ENCODE assay signal across 18 cellular contexts in genomic region chr1:197252981-197253380, GRCh38. TPM values are rescaled to one million over a fixed set of nuclear protein-coding genes. Genes with fewer than 3 reads are reported as not detected.
"Had no signal": no experiment of that assay in that cellular context is flagged by ENCODE, and none has a peak within 500 bp of the region (broad histone marks: within the 10 kb centered on the region; RNA-seq: fewer than 3 reads in every experiment).

No MANE protein-coding gene starts in this region.

- DNase-seq: dermis blood vessel endothelial cell; foreskin keratinocyte; hippocampal formation; kidney glomerular epithelial cell; naive thymus-derived CD4-positive, alpha-beta T cell; nephron progenitor cell; small intestine; stimulated activated CD4-positive, alpha-beta T cell treated with anti-CD3 and anti-CD28 coated beads, Interleukin-12 subunit alpha, Interleukin-12 subunit beta, amount 100 ng/mL, for 4 hours; stimulated activated naive CD4-positive, alpha-beta T cell; stomach; upper lobe of left lung; uterus had no signal

- H3K4me3 Mint-ChIP-seq: naive thymus-derived CD4-positive, alpha-beta T cell; nephron progenitor cell had no signal

- H3K27ac ChIP-seq: foreskin keratinocyte, neutrophil, right atrium auricular region, stomach, upper lobe of left lung, uterus had no signal

- H3K27me3 ChIP-seq: foreskin keratinocyte, neutrophil, right atrium auricular region, stomach, upper lobe of left lung, uterus had no signal

- H3K4me3 ChIP-seq: right atrium auricular region, stomach, upper lobe of left lung, uterus had no signal

- H3K9me3 ChIP-seq: neutrophil, right atrium auricular region, stomach, upper lobe of left lung, uterus had no signal

- H3K36me3 ChIP-seq: neutrophil, right atrium auricular region, stomach, upper lobe of left lung, uterus had no signal

- H3K4me1 ChIP-seq: foreskin keratinocyte, right atrium auricular region, stomach, upper lobe of left lung, uterus had no signal

- H3K4me1 Mint-ChIP-seq: naive thymus-derived CD4-positive, alpha-beta T cell; nephron progenitor cell had no signal

- ATAC-seq: foreskin keratinocyte; naive thymus-derived CD4-positive, alpha-beta T cell had no signal

- H3K9me3 Mint-ChIP-seq: naive thymus-derived CD4-positive, alpha-beta T cell; nephron progenitor cell had no signal

- H3K27ac Mint-ChIP-seq: naive thymus-derived CD4-positive, alpha-beta T cell; nephron progenitor cell had no signal

RNA-seq across cellular contexts. Expression of gene CRB1, which starts 15.1 kb away (rescaled TPM):
- total RNA-seq: foreskin keratinocyte, lung microvascular endothelial cell, osteoblast, pulmonary artery endothelial cell had no signal
- polyA plus RNA-seq: foreskin keratinocyte, liver had no signal
